Comparison of ENCODE assay signal across 1 cellular context in the genomic region with DNA sequence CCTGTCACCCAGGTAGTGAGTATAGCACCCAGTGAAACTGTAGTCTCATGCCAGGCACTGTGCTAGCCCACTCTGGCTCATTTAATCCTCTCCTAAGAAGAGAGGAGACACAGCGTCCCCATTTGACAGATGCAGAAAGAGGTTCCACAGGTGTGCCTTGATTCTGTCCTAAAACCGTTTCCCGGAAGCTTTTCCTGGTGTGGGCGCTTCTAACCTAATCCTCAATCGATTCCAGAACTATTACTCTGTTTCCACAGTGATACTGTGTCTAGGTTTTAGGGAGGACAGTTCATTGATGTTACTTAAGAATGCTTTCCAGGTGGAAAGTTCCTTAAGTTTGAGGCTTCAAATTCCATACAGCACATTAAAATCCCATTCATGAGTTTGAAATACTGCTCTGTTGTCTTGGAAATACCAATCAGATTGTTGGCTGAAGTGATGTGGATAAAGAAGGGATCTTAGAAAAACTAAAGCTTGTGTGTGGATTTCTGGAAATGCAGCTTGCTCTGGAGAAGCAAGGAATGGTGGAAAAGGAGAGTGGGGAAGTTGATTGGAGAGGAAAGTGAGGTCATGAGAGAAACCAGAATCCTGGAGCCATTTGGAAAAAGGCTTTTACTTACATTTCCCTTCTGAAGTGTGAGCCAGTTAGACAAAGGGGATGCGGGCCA.
TF ChIP-seq lines count a peak whose summit lies in the region.

No MANE protein-coding gene starts in this region.

TF ChIP-seq in A549, 52 proteins besides CTCF, POLR2A, EP300 and RAD21 (continued from another document):
- TF ChIP-seq, protein P1, sequence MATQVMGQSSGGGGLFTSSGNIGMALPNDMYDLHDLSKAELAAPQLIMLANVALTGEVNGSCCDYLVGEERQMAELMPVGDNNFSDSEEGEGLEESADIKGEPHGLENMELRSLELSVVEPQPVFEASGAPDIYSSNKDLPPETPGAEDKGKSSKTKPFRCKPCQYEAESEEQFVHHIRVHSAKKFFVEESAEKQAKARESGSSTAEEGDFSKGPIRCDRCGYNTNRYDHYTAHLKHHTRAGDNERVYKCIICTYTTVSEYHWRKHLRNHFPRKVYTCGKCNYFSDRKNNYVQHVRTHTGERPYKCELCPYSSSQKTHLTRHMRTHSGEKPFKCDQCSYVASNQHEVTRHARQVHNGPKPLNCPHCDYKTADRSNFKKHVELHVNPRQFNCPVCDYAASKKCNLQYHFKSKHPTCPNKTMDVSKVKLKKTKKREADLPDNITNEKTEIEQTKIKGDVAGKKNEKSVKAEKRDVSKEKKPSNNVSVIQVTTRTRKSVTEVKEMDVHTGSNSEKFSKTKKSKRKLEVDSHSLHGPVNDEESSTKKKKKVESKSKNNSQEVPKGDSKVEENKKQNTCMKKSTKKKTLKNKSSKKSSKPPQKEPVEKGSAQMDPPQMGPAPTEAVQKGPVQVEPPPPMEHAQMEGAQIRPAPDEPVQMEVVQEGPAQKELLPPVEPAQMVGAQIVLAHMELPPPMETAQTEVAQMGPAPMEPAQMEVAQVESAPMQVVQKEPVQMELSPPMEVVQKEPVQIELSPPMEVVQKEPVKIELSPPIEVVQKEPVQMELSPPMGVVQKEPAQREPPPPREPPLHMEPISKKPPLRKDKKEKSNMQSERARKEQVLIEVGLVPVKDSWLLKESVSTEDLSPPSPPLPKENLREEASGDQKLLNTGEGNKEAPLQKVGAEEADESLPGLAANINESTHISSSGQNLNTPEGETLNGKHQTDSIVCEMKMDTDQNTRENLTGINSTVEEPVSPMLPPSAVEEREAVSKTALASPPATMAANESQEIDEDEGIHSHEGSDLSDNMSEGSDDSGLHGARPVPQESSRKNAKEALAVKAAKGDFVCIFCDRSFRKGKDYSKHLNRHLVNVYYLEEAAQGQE (IDR thresholded peaks at IDR 0.05): no peak
- TF ChIP-seq JUN (IDR thresholded peaks at IDR 0.05) (no peak; a peak in 1 of 5 replicates), RNF2 (IDR thresholded peaks at IDR 0.05; ENCODE audit: borderline replicate concordance, low read depth) (no peak), FOSB (CRISPR knock-in tag; IDR thresholded peaks at IDR 0.05) (peak; percentile 85)
- TF ChIP-seq, protein P2, sequence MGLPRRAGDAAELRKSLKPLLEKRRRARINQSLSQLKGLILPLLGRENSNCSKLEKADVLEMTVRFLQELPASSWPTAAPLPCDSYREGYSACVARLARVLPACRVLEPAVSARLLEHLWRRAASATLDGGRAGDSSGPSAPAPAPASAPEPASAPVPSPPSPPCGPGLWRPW (IDR thresholded peaks at IDR 0.05): no peak
TF ChIP-seq in A549: peak in this region for 8.
